In the genomic region with DNA sequence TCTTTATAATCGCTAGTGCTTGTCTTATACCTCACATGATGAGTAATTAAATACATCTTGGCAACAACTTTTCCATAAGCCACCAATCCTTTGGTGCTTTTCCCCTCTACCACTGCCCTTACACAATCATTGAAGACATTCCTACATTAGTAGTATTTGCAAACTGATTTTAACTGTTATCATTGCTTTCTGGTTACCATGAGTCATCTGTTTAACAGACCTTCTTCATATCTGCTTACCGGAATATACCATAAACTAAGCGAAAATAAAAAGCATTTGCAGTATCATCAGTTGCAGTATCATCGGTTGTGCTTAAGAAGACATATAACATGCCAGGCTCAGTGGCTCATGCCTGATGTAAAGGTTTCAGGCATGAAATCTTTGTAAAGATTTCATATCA, we compare ENCODE assay signal across 20 cellular contexts.
"Had no signal": no experiment of that assay in that cellular context is flagged by ENCODE, and none has a peak within 500 bp of the region (broad histone marks: within the 10 kb centered on the region; RNA-seq: fewer than 3 reads in every experiment).

No MANE protein-coding gene starts in this region.

- H3K4me3 ChIP-seq: colonic mucosa, lung, neural progenitor cell, prostate gland, right atrium auricular region, tibial artery had no signal

- H3K4me3 Mint-ChIP-seq: activated CD4-positive, alpha-beta T cell treated with anti-CD3 and anti-CD28 coated beads, Interleukin-2, amount 10 ng/mL, durations not matched to agents 7 days and 5 days; activated CD8-positive, alpha-beta T cell treated with anti-CD3 and anti-CD28 coated beads, Interleukin-2, amount 10 ng/mL, durations not matched to agents 7 days and 5 days; activated naive CD8-positive, alpha-beta T cell treated with anti-CD3 and anti-CD28 coated beads, Interleukin-2, amount 10 ng/mL, durations not matched to agents 7 days and 5 days; activated T-cell treated with anti-CD3 and anti-CD28 coated beads, Interleukin-2, amount 50 U/mL, for 24 hours; brain; neural progenitor cell; T-helper 1 cell treated with Interleukin-12 subunit alpha and Interleukin-12 subunit beta and Interleukin-4 antibody, amounts not matched to agents 30 μg/mL and 1 μg/mL, for 36 hours had no signal

- DNase-seq: activated CD4-positive, alpha-beta T cell treated with anti-CD3 and anti-CD28 coated beads, Interleukin-2, amount 10 ng/mL, durations not matched to agents 7 days and 5 days; activated CD8-positive, alpha-beta T cell treated with anti-CD3 and anti-CD28 coated beads, Interleukin-2, amount 10 ng/mL, durations not matched to agents 7 days and 5 days; activated naive CD4-positive, alpha-beta T cell treated with Interleukin-2 at 50 U/mL for 16 hours; activated naive CD8-positive, alpha-beta T cell treated with anti-CD3 and anti-CD28 coated beads, Interleukin-2, amount 10 ng/mL, durations not matched to agents 7 days and 5 days; activated T-cell treated with anti-CD3 and anti-CD28 coated beads, Interleukin-2, amount 50 U/mL, for 24 hours; caudate nucleus; colonic mucosa; foreskin melanocyte; glutamatergic neuron; hypothalamus; stimulated activated naive CD8-positive, alpha-beta T cell treated with anti-CD3 and anti-CD28 coated beads, Interleukin-15, Interleukin-2, amounts not matched to agents 100 U/mL and 50 U/mL, for 24 hours; substantia nigra; tibial artery had no signal

- H3K27me3 Mint-ChIP-seq: activated CD4-positive, alpha-beta T cell treated with anti-CD3 and anti-CD28 coated beads, Interleukin-2, amount 10 ng/mL, durations not matched to agents 7 days and 5 days; activated naive CD8-positive, alpha-beta T cell treated with anti-CD3 and anti-CD28 coated beads, Interleukin-2, amount 10 ng/mL, durations not matched to agents 7 days and 5 days; brain had no signal

- H3K9me3 Mint-ChIP-seq: activated CD4-positive, alpha-beta T cell treated with anti-CD3 and anti-CD28 coated beads, Interleukin-2, amount 10 ng/mL, durations not matched to agents 7 days and 5 days; activated naive CD8-positive, alpha-beta T cell treated with anti-CD3 and anti-CD28 coated beads, Interleukin-2, amount 10 ng/mL, durations not matched to agents 7 days and 5 days; activated T-cell treated with anti-CD3 and anti-CD28 coated beads, Interleukin-2, amount 50 U/mL, for 24 hours; activated T-helper 2 cell treated with anti-CD3 and anti-CD28 coated beads, Interferon-gamma antibody, Interleukin-2, Interleukin-4, amounts not matched to agents 10 μg/mL and 5 μg/mL and 100 μg/mL, durations not matched to agents 14 hours and 24 hours and 36 hours; T-helper 1 cell treated with Interleukin-12 subunit alpha and Interleukin-12 subunit beta and Interleukin-4 antibody, amounts not matched to agents 30 μg/mL and 1 μg/mL, for 36 hours had no signal

- H3K36me3 Mint-ChIP-seq: activated naive CD8-positive, alpha-beta T cell treated with anti-CD3 and anti-CD28 coated beads, Interleukin-2, amount 10 ng/mL, durations not matched to agents 7 days and 5 days; brain; neural progenitor cell had no signal

- ATAC-seq: activated CD8-positive, alpha-beta T cell treated with anti-CD3 and anti-CD28 coated beads, Interleukin-2, amount 10 ng/mL, durations not matched to agents 7 days and 5 days; stimulated activated naive CD8-positive, alpha-beta T cell treated with anti-CD3 and anti-CD28 coated beads, Interleukin-15, Interleukin-2, amounts not matched to agents 100 U/mL and 50 U/mL, for 24 hours had no signal

- H3K27ac Mint-ChIP-seq: activated CD4-positive, alpha-beta T cell treated with anti-CD3 and anti-CD28 coated beads, Interleukin-2, amount 10 ng/mL, durations not matched to agents 7 days and 5 days; activated CD8-positive, alpha-beta T cell treated with anti-CD3 and anti-CD28 coated beads, Interleukin-2, amount 10 ng/mL, durations not matched to agents 7 days and 5 days; activated naive CD8-positive, alpha-beta T cell treated with anti-CD3 and anti-CD28 coated beads, Interleukin-2, amount 10 ng/mL, durations not matched to agents 7 days and 5 days; activated T-cell treated with anti-CD3 and anti-CD28 coated beads, Interleukin-2, amount 50 U/mL, for 24 hours; activated T-helper 2 cell treated with anti-CD3 and anti-CD28 coated beads, Interferon-gamma antibody, Interleukin-2, Interleukin-4, amounts not matched to agents 10 μg/mL and 5 μg/mL and 100 μg/mL, durations not matched to agents 14 hours and 24 hours and 36 hours; brain; neural progenitor cell; T-helper 1 cell treated with Interleukin-12 subunit alpha and Interleukin-12 subunit beta and Interleukin-4 antibody, amounts not matched to agents 30 μg/mL and 1 μg/mL, for 36 hours had no signal

- H3K4me1 Mint-ChIP-seq: activated CD4-positive, alpha-beta T cell treated with anti-CD3 and anti-CD28 coated beads, Interleukin-2, amount 10 ng/mL, durations not matched to agents 7 days and 5 days; activated naive CD8-positive, alpha-beta T cell treated with anti-CD3 and anti-CD28 coated beads, Interleukin-2, amount 10 ng/mL, durations not matched to agents 7 days and 5 days; brain; neural progenitor cell had no signal
